Comparison of ENCODE assay signal across 1 cellular context in the genomic region with DNA sequence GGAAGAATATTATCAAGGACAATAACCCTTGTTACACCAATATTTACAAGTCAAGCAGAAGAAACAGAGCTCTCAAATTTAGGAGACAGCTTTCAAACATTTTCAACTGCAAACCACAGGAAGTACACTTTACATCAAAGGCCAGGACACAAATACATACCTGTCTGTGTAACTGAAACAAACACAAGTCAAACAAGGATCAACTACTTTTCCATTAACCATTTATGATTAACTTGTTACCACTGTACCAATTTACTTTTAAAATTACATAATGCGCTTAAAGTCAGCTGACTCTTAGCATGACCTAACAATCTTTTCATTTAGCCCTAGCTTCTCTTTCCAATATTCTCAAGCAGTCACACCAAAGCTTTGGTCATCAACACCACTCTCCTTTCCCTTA.
TF ChIP-seq lines count a peak whose summit lies in the region.

No MANE protein-coding gene starts in this region.

TF ChIP-seq in SK-N-SH, 30 proteins besides CTCF, POLR2A, EP300 and RAD21 (continued from another document):
- TF ChIP-seq, protein P1, sequence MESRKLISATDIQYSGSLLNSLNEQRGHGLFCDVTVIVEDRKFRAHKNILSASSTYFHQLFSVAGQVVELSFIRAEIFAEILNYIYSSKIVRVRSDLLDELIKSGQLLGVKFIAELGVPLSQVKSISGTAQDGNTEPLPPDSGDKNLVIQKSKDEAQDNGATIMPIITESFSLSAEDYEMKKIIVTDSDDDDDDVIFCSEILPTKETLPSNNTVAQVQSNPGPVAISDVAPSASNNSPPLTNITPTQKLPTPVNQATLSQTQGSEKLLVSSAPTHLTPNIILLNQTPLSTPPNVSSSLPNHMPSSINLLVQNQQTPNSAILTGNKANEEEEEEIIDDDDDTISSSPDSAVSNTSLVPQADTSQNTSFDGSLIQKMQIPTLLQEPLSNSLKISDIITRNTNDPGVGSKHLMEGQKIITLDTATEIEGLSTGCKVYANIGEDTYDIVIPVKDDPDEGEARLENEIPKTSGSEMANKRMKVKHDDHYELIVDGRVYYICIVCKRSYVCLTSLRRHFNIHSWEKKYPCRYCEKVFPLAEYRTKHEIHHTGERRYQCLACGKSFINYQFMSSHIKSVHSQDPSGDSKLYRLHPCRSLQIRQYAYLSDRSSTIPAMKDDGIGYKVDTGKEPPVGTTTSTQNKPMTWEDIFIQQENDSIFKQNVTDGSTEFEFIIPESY (IDR thresholded peaks at IDR 0.05; ENCODE audit: borderline replicate concordance, low read depth): no peak
- TF ChIP-seq, protein P2, sequence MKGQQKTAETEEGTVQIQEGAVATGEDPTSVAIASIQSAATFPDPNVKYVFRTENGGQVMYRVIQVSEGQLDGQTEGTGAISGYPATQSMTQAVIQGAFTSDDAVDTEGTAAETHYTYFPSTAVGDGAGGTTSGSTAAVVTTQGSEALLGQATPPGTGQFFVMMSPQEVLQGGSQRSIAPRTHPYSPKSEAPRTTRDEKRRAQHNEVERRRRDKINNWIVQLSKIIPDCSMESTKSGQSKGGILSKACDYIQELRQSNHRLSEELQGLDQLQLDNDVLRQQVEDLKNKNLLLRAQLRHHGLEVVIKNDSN (IDR thresholded peaks at IDR 0.05; ENCODE audit: borderline replicate concordance, low read depth): no peak
- TF ChIP-seq MXI1 (IDR thresholded peaks at IDR 0.05; ENCODE audit: low read depth, low read length) (no peak), POLR2AphosphoS5 (IDR thresholded peaks at IDR 0.05; ENCODE audit: low read depth, low read length) (no peak), SMC3 (IDR thresholded peaks at IDR 0.05; ENCODE audit: low read depth, low read length) (no peak), FOXJ3 (CRISPR knock-in tag; IDR thresholded peaks at IDR 0.05) (no peak), GABPA (IDR thresholded peaks at IDR 0.05; ENCODE audit: low read depth) (no peak), RFX5 (IDR thresholded peaks at IDR 0.05; ENCODE audit: low read length) (no peak)
- TF ChIP-seq, protein P3, sequence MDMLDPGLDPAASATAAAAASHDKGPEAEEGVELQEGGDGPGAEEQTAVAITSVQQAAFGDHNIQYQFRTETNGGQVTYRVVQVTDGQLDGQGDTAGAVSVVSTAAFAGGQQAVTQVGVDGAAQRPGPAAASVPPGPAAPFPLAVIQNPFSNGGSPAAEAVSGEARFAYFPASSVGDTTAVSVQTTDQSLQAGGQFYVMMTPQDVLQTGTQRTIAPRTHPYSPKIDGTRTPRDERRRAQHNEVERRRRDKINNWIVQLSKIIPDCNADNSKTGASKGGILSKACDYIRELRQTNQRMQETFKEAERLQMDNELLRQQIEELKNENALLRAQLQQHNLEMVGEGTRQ (IDR thresholded peaks at IDR 0.05; ENCODE audit: borderline replicate concordance, low read depth, low read length): no peak
- TF ChIP-seq, protein P4, sequence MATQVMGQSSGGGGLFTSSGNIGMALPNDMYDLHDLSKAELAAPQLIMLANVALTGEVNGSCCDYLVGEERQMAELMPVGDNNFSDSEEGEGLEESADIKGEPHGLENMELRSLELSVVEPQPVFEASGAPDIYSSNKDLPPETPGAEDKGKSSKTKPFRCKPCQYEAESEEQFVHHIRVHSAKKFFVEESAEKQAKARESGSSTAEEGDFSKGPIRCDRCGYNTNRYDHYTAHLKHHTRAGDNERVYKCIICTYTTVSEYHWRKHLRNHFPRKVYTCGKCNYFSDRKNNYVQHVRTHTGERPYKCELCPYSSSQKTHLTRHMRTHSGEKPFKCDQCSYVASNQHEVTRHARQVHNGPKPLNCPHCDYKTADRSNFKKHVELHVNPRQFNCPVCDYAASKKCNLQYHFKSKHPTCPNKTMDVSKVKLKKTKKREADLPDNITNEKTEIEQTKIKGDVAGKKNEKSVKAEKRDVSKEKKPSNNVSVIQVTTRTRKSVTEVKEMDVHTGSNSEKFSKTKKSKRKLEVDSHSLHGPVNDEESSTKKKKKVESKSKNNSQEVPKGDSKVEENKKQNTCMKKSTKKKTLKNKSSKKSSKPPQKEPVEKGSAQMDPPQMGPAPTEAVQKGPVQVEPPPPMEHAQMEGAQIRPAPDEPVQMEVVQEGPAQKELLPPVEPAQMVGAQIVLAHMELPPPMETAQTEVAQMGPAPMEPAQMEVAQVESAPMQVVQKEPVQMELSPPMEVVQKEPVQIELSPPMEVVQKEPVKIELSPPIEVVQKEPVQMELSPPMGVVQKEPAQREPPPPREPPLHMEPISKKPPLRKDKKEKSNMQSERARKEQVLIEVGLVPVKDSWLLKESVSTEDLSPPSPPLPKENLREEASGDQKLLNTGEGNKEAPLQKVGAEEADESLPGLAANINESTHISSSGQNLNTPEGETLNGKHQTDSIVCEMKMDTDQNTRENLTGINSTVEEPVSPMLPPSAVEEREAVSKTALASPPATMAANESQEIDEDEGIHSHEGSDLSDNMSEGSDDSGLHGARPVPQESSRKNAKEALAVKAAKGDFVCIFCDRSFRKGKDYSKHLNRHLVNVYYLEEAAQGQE (IDR thresholded peaks at IDR 0.05; ENCODE audit: low read depth, low read length): no peak
